27 cellular contexts compared by ENCODE assay signal in genomic region chr5:7926720-7927119, GRCh38. TPM values are rescaled to one million over a fixed set of nuclear protein-coding genes. Genes with fewer than 3 reads are reported as not detected.
"Had no signal": no experiment of that assay in that cellular context is flagged by ENCODE, and none has a peak within 500 bp of the region (broad histone marks: within the 10 kb centered on the region; RNA-seq: fewer than 3 reads in every experiment).

No MANE protein-coding gene starts in this region.

- ATAC-seq: heart right ventricle, T-helper 17 cell had no signal

- H3K27me3 ChIP-seq: ascending aorta, ovary, tibial artery had no signal

- H3K4me1 ChIP-seq: ascending aorta, heart right ventricle, left ventricle myocardium inferior, prostate gland, suprapubic skin, tibial artery, upper lobe of right lung had no signal

- H3K4me3 ChIP-seq: ascending aorta, heart right ventricle, left ventricle myocardium inferior, lung, mucosa of descending colon, ovary, prostate gland, suprapubic skin, tibial artery, upper lobe of right lung had no signal

- H3K9me3 ChIP-seq: ascending aorta, left ventricle myocardium inferior, mucosa of descending colon, neutrophil, ovary, prostate gland, suprapubic skin, tibial artery, upper lobe of right lung had no signal

- H3K27ac ChIP-seq: ascending aorta, heart right ventricle, left ventricle myocardium inferior, neutrophil, ovary, prostate gland, suprapubic skin, tibial artery, upper lobe of right lung, WERI-Rb-1 had no signal

- H3K36me3 ChIP-seq: ascending aorta, heart right ventricle, left ventricle myocardium inferior, neutrophil, ovary, prostate gland, suprapubic skin, tibial artery, upper lobe of right lung, WERI-Rb-1 had no signal

- DNase-seq: activated CD4-positive, alpha-beta memory T cell treated with anti-CD3 and anti-CD28 coated beads, Interleukin-2, amount 10 ng/mL, durations not matched to agents 7 days and 5 days; activated CD4-positive, alpha-beta T cell treated with anti-CD3 and anti-CD28 coated beads, Interleukin-2, amount 10 ng/mL, durations not matched to agents 24 days and 14 days; activated CD4-positive, CD25-positive, alpha-beta regulatory T cell treated with anti-CD3 and anti-CD28 coated beads, Interleukin-2, amount 50 U/mL, for 72 hours; activated CD8-positive, alpha-beta memory T cell treated with anti-CD3 and anti-CD28 coated beads, Interleukin-2, amount 50 U/mL, for 48 hours; activated gamma-delta T cell; activated naive CD4-positive, alpha-beta T cell treated with anti-CD3 and anti-CD28 coated beads, Interleukin-2, amount 10 ng/mL, durations not matched to agents 7 days and 5 days; activated naive CD8-positive, alpha-beta T cell treated with anti-CD3 and anti-CD28 coated beads, Interleukin-2, amount 10 ng/mL, durations not matched to agents 7 days and 5 days; activated T-cell treated with anti-CD3 and anti-CD28 coated beads, Interleukin-2, amount 50 U/mL, for 24 hours; caudate nucleus; foreskin melanocyte; heart right ventricle; left ventricle myocardium inferior; mucosa of descending colon; ovary; retina; stimulated activated CD4-positive, alpha-beta T cell treated with anti-CD3 and anti-CD28 coated beads, Interleukin-15, amount 100 ng/mL, for 24 hours; stimulated activated CD4-positive, alpha-beta T cell treated with anti-CD3 and anti-CD28 coated beads, Interleukin-2, amount 100 ng/mL, for 24 hours; stimulated activated naive CD4-positive, alpha-beta T cell; T-helper 17 cell; tibial artery; upper lobe of right lung; WERI-Rb-1 had no signal

RNA-seq across cellular contexts. Expression of gene FASTKD3, which starts 57.9 kb away (rescaled TPM):
- total RNA-seq: ascending aorta had no signal
